In genomic region chrX:150873616-150874015, GRCh38 we compare ENCODE assay signal across 9 cellular contexts. TPM values are rescaled to one million over a fixed set of nuclear protein-coding genes. Genes with fewer than 3 reads are reported as not detected.
DNase-seq lines count a peak whose midpoint lies in the region; ATAC-seq and TF ChIP-seq lines count a peak whose summit lies in the region.
"Had no signal": no experiment of that assay in that cellular context is flagged by ENCODE, and none has a peak within 500 bp of the region (broad histone marks: within the 10 kb centered on the region; RNA-seq: fewer than 3 reads in every experiment).

No MANE protein-coding gene starts in this region.

- H3K27me3 Mint-ChIP-seq in activated naive CD8-positive, alpha-beta T cell = no peaks in the 10 kb centered on the region

- peaks cover 5% of the 10 kb centered on the region for H3K4me1 ChIP-seq in psoas muscle

- H3K27ac Mint-ChIP-seq in activated naive CD8-positive, alpha-beta T cell = peak overlapping the region; percentile 50

- peak overlapping the region; percentile 55 for H3K4me3 ChIP-seq in psoas muscle

- H3K36me3 ChIP-seq in psoas muscle (ENCODE audit: insufficient read depth in 1 of 2, low read depth in 1 of 2) = no peaks in the 10 kb centered on the region

- intact Hi-C loops in psoas muscle (cut with DNase I) = loop anchor here in 1 of 2 donors (2.0 kb wide), 1 partner anchor 25 kb away; no protein-coding TSS in a partner anchor

- ATAC-seq in HG03060 (IDR thresholded peaks at IDR 0.05; ENCODE audit: low read depth, unreplicated experiment) (peak; percentile 75), psoas muscle (peak; percentile 79 to 84 (median 81)), GM18861 (IDR thresholded peaks at IDR 0.05; ENCODE audit: unreplicated experiment) (no peak), SK-N-SH treated with all-trans-retinoic acid at 6 μM for 48 hours (no peak)

- no peaks in the 10 kb centered on the region for H3K9me3 ChIP-seq in psoas muscle

- no peaks in the 10 kb centered on the region for H3K9me3 Mint-ChIP-seq in activated naive CD8-positive, alpha-beta T cell (ENCODE audit: low read depth)

- no peaks in the 10 kb centered on the region for H3K27me3 ChIP-seq in psoas muscle (ENCODE audit: insufficient read depth in 3 of 3, low read length in 2 of 3)

- H3K36me3 Mint-ChIP-seq in activated naive CD8-positive, alpha-beta T cell = no peaks in the 10 kb centered on the region

- DNase-seq in DMS153 (lab: John Stamatoyannopoulos, UW) = peak; percentile 63
- no peak for DNase-seq in DMS153 treated with DMSO at 0.1 percent for 48 hours (lab: John Stamatoyannopoulos, UW; ENCODE audit: unreplicated experiment)
- peak; percentile 55 to 75 for DNase-seq in psoas muscle
- DNase-seq in nucleus accumbens (lab: John Stamatoyannopoulos, UW) = no peak

- peak overlapping the region; percentile 44 for H3K4me3 Mint-ChIP-seq in activated naive CD8-positive, alpha-beta T cell

- 17 to 42% (median 36%) methylated on average over 1 of the region's 1 CpG for WGBS in psoas muscle, 3 donors

- TF ChIP-seq CTCF in psoas muscle (IDR thresholded peaks at IDR 0.05) = no peak

- peaks cover 45% of the 10 kb centered on the region for H3K4me1 Mint-ChIP-seq in activated naive CD8-positive, alpha-beta T cell (ENCODE audit: low read depth)

- peak overlapping the region; percentile 93 for H3K27ac ChIP-seq in psoas muscle
- H3K27ac ChIP-seq: 22Rv1 had no signal

TF ChIP-seq in SK-N-SH treated with all-trans-retinoic acid at 6 μM for 48 hours, 23 proteins besides CTCF, POLR2A, EP300 and RAD21:
- TF ChIP-seq ARNTL (CRISPR knock-in tag; IDR thresholded peaks at IDR 0.05; ENCODE audit: borderline replicate concordance, low read depth) (no peak), ZNF565 (CRISPR knock-in tag; conservative IDR thresholded peaks at IDR 0.05; ENCODE audit: low read depth) (no peak), ZNF8 (CRISPR knock-in tag; IDR thresholded peaks at IDR 0.05) (no peak), ZFP30 (CRISPR knock-in tag; IDR thresholded peaks at IDR 0.05) (no peak), CREB5 (CRISPR knock-in tag; IDR thresholded peaks at IDR 0.05; ENCODE audit: low read depth) (no peak), TSHZ2 (CRISPR knock-in tag; IDR thresholded peaks at IDR 0.05) (no peak), RARB (CRISPR knock-in tag; IDR thresholded peaks at IDR 0.05) (no peak), TCF4 (CRISPR knock-in tag; IDR thresholded peaks at IDR 0.05; ENCODE audit: borderline replicate concordance) (no peak), OSR1 (CRISPR knock-in tag; IDR thresholded peaks at IDR 0.05) (no peak), ZC3H10 (CRISPR knock-in tag; IDR thresholded peaks at IDR 0.05) (no peak), BACH2 (CRISPR knock-in tag; IDR thresholded peaks at IDR 0.05; ENCODE audit: borderline replicate concordance) (no peak), POU6F1 (CRISPR knock-in tag; IDR thresholded peaks at IDR 0.05; ENCODE audit: borderline replicate concordance, low read depth) (no peak), SNAI2 (CRISPR knock-in tag; IDR thresholded peaks at IDR 0.05) (no peak)

RNA-seq across cellular contexts. Expression of gene CD99L2, which starts 24.9 kb away (rescaled TPM):
- 100 to 1,000 TPM; 106 to 173 (median 136) TPM for total RNA-seq in psoas muscle
- polyA plus RNA-seq in psoas muscle = 100 to 1,000 TPM in 2 of 3 donors, 10 to 100 TPM in 1; 62.7 to 154 (median 104) TPM

Comparison
In these comparisons a context has a peak if more than half of its experiments do, and no peak if none do; other contexts are left out.
1. DNase-seq: peak in DMS153 (single experiment) and psoas muscle (2 of 2); none in DMS153 treated with DMSO at 0.1 percent for 48 hours (single experiment) and nucleus accumbens (0 of 56).
2. ATAC-seq: peak in HG03060 (single experiment) and psoas muscle (4 of 4); none in GM18861 (single experiment) and SK-N-SH treated with all-trans-retinoic acid at 6 μM for 48 hours (single experiment).